In the genomic region with DNA sequence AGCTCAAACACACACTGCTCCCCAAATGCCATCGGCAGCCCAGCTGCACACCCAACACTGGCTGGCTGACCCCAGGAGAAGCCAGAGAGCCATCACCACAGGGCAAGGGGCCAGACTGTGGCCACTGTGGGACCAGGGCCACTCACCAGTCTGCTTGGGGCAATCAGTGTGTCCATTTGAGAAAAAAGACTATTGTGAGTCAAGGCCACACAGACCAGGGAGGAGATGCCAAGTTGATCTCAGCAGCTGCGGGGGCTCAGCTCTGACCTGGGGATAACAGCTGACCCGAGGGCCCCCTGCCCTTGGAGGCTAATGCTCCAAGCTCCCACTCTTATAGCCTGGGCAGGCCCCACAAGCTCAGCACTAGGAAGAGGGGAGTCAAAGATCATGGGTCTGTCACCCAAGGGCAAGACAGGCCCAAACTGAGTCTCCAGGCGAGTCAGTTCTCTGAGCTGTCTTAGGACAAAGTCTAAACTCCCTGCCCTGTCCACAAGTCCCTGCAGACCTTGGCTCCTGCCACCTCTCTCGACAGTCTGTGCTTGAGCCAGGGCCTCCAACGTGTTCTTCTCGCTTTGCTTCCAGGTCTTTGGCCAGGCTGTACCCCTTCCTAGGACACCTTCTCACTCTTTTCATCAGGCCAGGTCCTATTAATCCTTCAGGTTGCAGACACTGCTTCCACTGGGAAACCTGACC, we compare ENCODE assay signal across 8 cellular contexts. TPM values are rescaled to one million over a fixed set of nuclear protein-coding genes. Genes with fewer than 3 reads are reported as not detected.
DNase-seq lines count a peak whose midpoint lies in the region; FAIRE-seq and TF ChIP-seq lines count a peak whose summit lies in the region.

No MANE protein-coding gene starts in this region.

- H3K27me3 Mint-ChIP-seq in CD14-positive monocyte (ENCODE audit: low read depth in 3 of 3): no peaks in the 10 kb centered on the region

- no peak for FAIRE-seq in D721Med (lab: Jason Lieb, UNC)

- peak overlapping the region; percentile 58 to 82 for H3K4me3 Mint-ChIP-seq in CD14-positive monocyte

- H3K36me3 Mint-ChIP-seq in CD14-positive monocyte: peaks cover 8 to 16% of the 10 kb centered on the region in 2 donors

- peak overlapping the region; percentile 42 for H3K4me3 ChIP-seq in effector memory CD4-positive, alpha-beta T cell (ENCODE audit: insufficient read depth, low read depth, low read length, poor library complexity, severe bottlenecking)

- peaks cover 3% of the 10 kb centered on the region for H3K36me3 ChIP-seq in effector memory CD4-positive, alpha-beta T cell (ENCODE audit: control insufficient read depth, insufficient read depth, low read length)

- TF ChIP-seq CTCF in CD14-positive monocyte (IDR thresholded peaks at IDR 0.05): no peak
- TF ChIP-seq CTCF in D721Med (IDR thresholded peaks at IDR 0.05; ENCODE audit: insufficient read depth, missing control alignments): no peak

- peaks cover 86% of the 10 kb centered on the region for H3K4me1 ChIP-seq in effector memory CD4-positive, alpha-beta T cell (ENCODE audit: control insufficient read depth, insufficient read depth, low read length, poor library complexity, severe bottlenecking)

- DNase-seq in CD14-positive monocyte (ENCODE audit: low spot score) (no peak), M059J (ENCODE audit: low read depth) (peak; percentile 47), occipital lobe (lab: John Stamatoyannopoulos, UW) (peak; percentile 30), COLO668 (lab: John Stamatoyannopoulos, UW; ENCODE audit: unreplicated experiment) (no peak), activated gamma-delta T cell (lab: John Stamatoyannopoulos, UW) (no peak), NCI-H345 treated with DMSO at 0.1 percent for 48 hours (lab: John Stamatoyannopoulos, UW; ENCODE audit: unreplicated experiment) (no peak), D721Med (ENCODE audit: insufficient read length, low spot score) (no peak)
- DNase-seq in effector memory CD4-positive, alpha-beta T cell: no peak

- H3K27me3 ChIP-seq in effector memory CD4-positive, alpha-beta T cell (replicated peaks; ENCODE audit: control insufficient read depth, insufficient read depth, low read length, poor library complexity, severe bottlenecking): no peaks in the 10 kb centered on the region

- intact Hi-C loops in CD14-positive monocyte (cut with micrococcal nuclease): loop anchor here (5.0 kb wide), 2 partner anchors 43 to 83 kb away; no protein-coding TSS in a partner anchor

- H3K4me1 Mint-ChIP-seq in CD14-positive monocyte: peaks cover 96% of the 10 kb centered on the region

- no peaks in the 10 kb centered on the region for H3K9me3 Mint-ChIP-seq in CD14-positive monocyte

- no peaks in the 10 kb centered on the region for H3K9me3 ChIP-seq in effector memory CD4-positive, alpha-beta T cell (ENCODE audit: control insufficient read depth, low read length)

- peak overlapping the region; percentile 86 to 94 (median 92) for H3K27ac Mint-ChIP-seq in CD14-positive monocyte

- H3K27ac ChIP-seq in effector memory CD4-positive, alpha-beta T cell (ENCODE audit: insufficient read depth, low read length, poor library complexity, severe bottlenecking): peak overlapping the region; percentile 80

RNA-seq across cellular contexts. Expression of a gene that starts 30.1 kb away (rescaled TPM):
- 1 to 10 TPM; 4.4 to 6.4 TPM for polyA plus RNA-seq in CD14-positive monocyte
- total RNA-seq in M059J (2014; rRNA removed; shearing (Covaris generic)): 8.6 and 16.8 TPM in 2 replicates
- 76.1 TPM for total RNA-seq in occipital lobe

Comparison
In these comparisons a context has a peak if more than half of its experiments do, and no peak if none do; other contexts are left out.
1. DNase-seq: peak in M059J (single experiment) and occipital lobe (single experiment); none in CD14-positive monocyte (single experiment), effector memory CD4-positive, alpha-beta T cell (0 of 3), COLO668 (single experiment), activated gamma-delta T cell (single experiment), NCI-H345 treated with DMSO at 0.1 percent for 48 hours (single experiment) and D721Med (single experiment).